17 cellular contexts compared by ENCODE assay signal in the genomic region with DNA sequence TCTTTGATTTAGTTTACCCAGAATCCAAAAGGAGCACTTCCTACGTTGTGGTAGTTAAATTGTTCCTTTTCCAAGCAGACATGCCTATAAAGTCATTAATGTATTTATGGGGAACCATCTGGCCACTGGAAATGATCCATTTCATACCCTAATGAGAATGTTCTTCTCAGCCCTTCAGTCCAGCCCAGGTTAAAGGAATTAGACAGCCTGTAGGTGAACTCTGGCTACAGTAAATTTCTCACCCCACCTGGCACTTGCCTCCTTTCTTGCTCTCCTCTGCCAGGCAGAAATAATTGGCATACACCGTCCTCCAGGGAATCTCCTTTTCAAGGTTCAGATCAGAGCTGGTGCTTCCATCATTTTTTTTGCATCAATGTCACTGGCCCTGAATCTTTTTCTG.
DNase-seq lines count a peak whose midpoint lies in the region; ATAC-seq and TF ChIP-seq lines count a peak whose summit lies in the region.
"Had no signal": no experiment of that assay in that cellular context is flagged by ENCODE, and none has a peak within 500 bp of the region (broad histone marks: within the 10 kb centered on the region; RNA-seq: fewer than 3 reads in every experiment).

No MANE protein-coding gene starts in this region.

- H3K27ac ChIP-seq in left ventricle myocardium inferior (replicated peaks) = peak overlapping the region; percentile 74
- peak overlapping the region; percentile 97 for H3K27ac ChIP-seq in psoas muscle
- H3K27ac ChIP-seq in aorta (ENCODE audit: low read depth in 1 of 2, low read length in 2 of 2) = peak overlapping the region; percentile 75 to 95
- H3K27ac ChIP-seq: SJSA1 had no signal

- H3K4me1 ChIP-seq in left ventricle myocardium inferior = peaks cover 46% of the 10 kb centered on the region
- peaks cover 66% of the 10 kb centered on the region for H3K4me1 ChIP-seq in psoas muscle
- H3K4me1 ChIP-seq in aorta (ENCODE audit: control insufficient read depth in 1 of 2, insufficient read depth in 2 of 2, low read length in 2 of 2) = peaks cover 2 to 8% of the 10 kb centered on the region in 2 donors

- H3K27ac Mint-ChIP-seq in activated naive CD4-positive, alpha-beta T cell treated with anti-CD3 and anti-CD28 coated beads, Interleukin-2, amount 10 ng/mL, durations not matched to agents 7 days and 5 days = no peak overlapping the region

- ATAC-seq in Right ventricle myocardium inferior = no peak
- ATAC-seq in psoas muscle = no peak
- no peak for ATAC-seq in aorta (ENCODE audit: low FRiP score)
- ATAC-seq in GM18498 (IDR thresholded peaks at IDR 0.05; ENCODE audit: unreplicated experiment) = no peak
- ATAC-seq: activated CD4-positive, CD25-positive, alpha-beta regulatory T cell treated with anti-CD3 and anti-CD28 coated beads, Interleukin-2, amount 50 U/mL, for 24 hours had no signal

- intact Hi-C loops in left ventricle myocardium inferior (cut with micrococcal nuclease) (no loop called here), Right ventricle myocardium inferior (cut with DNase I) (no loop called here), psoas muscle (cut with DNase I) (loop anchor here in 1 of 2 donors (5.0 kb wide), 1 partner anchor 119 kb away; a partner anchor contains a TSS), aorta (cut with DNase I) (no loop called here)

- H3K4me3 ChIP-seq in left ventricle myocardium inferior (no peak overlapping the region), psoas muscle (no peak overlapping the region), aorta (ENCODE audit: low read length in 2 of 2) (no peak overlapping the region)
- H3K4me3 ChIP-seq: SJSA1 had no signal

- H3K27me3 Mint-ChIP-seq in activated naive CD4-positive, alpha-beta T cell treated with anti-CD3 and anti-CD28 coated beads, Interleukin-2, amount 10 ng/mL, durations not matched to agents 7 days and 5 days = peaks cover 26% of the 10 kb centered on the region
- H3K27me3 Mint-ChIP-seq: CD4-positive, CD25-positive, alpha-beta regulatory T cell had no signal

- 29 to 44% (median 39%) methylated on average over 2 of the region's 2 CpGs for WGBS in psoas muscle, 3 donors
- 96 to 97% methylated on average over 2 of the region's 2 CpGs for WGBS in aorta, 2 donors

- H3K36me3 Mint-ChIP-seq in activated naive CD4-positive, alpha-beta T cell treated with anti-CD3 and anti-CD28 coated beads, Interleukin-2, amount 10 ng/mL, durations not matched to agents 7 days and 5 days = no peaks in the 10 kb centered on the region
- H3K36me3 Mint-ChIP-seq: CD4-positive, CD25-positive, alpha-beta regulatory T cell had no signal

- H3K27me3 ChIP-seq in left ventricle myocardium inferior (ENCODE audit: low read depth) (no peaks in the 10 kb centered on the region), psoas muscle (ENCODE audit: insufficient read depth in 3 of 3, low read length in 2 of 3) (no peaks in the 10 kb centered on the region), aorta (ENCODE audit: control insufficient read depth in 1 of 2, insufficient read depth in 2 of 2, low read length in 1 of 2) (no peaks in the 10 kb centered on the region)
- H3K27me3 ChIP-seq: SJSA1 had no signal

- DNase-seq in left ventricle myocardium inferior = no peak
- no peak for DNase-seq in Right ventricle myocardium inferior (ENCODE audit: missing footprints)
- peak; percentile 81 for DNase-seq in cerebellar cortex (ENCODE audit: low spot score)
- no peak for DNase-seq in psoas muscle
- no peak for DNase-seq in aorta
- DNase-seq in NCI-H2029 (lab: John Stamatoyannopoulos, UW) = no peak
- DNase-seq in activated naive CD4-positive, alpha-beta T cell treated with anti-CD3 and anti-CD28 coated beads, Interleukin-2, amount 10 ng/mL, durations not matched to agents 7 days and 5 days = no peak
- DNase-seq: ACHN; activated effector memory CD4-positive, alpha-beta T cell treated with Interleukin-2 at 50 U/mL for 16 hours; CD4-positive, CD25-positive, alpha-beta regulatory T cell; NCI-H1436 treated with DMSO at 0.1 percent for 48 hours; NCI-H510A treated with DMSO at 0.1 percent for 48 hours; stimulated activated CD4-positive, alpha-beta T cell treated with anti-CD3 and anti-CD28 coated beads, Interleukin-4, amount 100 ng/mL, for 24 hours; trophoblast cell had no signal

- TF ChIP-seq CTCF in left ventricle myocardium inferior (IDR thresholded peaks at IDR 0.05; ENCODE audit: borderline replicate concordance) (no peak), psoas muscle (IDR thresholded peaks at IDR 0.05) (no peak)

- peaks cover 3% of the 10 kb centered on the region for H3K9me3 Mint-ChIP-seq in activated naive CD4-positive, alpha-beta T cell treated with anti-CD3 and anti-CD28 coated beads, Interleukin-2, amount 10 ng/mL, durations not matched to agents 7 days and 5 days

- H3K4me1 Mint-ChIP-seq in activated naive CD4-positive, alpha-beta T cell treated with anti-CD3 and anti-CD28 coated beads, Interleukin-2, amount 10 ng/mL, durations not matched to agents 7 days and 5 days = peaks cover 29% of the 10 kb centered on the region

- H3K9me3 ChIP-seq in left ventricle myocardium inferior (replicated peaks) = no peaks in the 10 kb centered on the region
- no peaks in the 10 kb centered on the region for H3K9me3 ChIP-seq in psoas muscle
- H3K9me3 ChIP-seq in aorta (ENCODE audit: control insufficient read depth, low read length) = no peaks in the 10 kb centered on the region
- H3K9me3 ChIP-seq: SJSA1 had no signal

- no peaks in the 10 kb centered on the region for H3K36me3 ChIP-seq in left ventricle myocardium inferior
- no peaks in the 10 kb centered on the region for H3K36me3 ChIP-seq in psoas muscle (ENCODE audit: insufficient read depth in 1 of 2, low read depth in 1 of 2)
- peaks cover 0 to 2% of the 10 kb centered on the region in 2 donors for H3K36me3 ChIP-seq in aorta (ENCODE audit: control insufficient read depth in 1 of 2, insufficient read depth in 2 of 2, low read length in 1 of 2)

- no peak overlapping the region for H3K4me3 Mint-ChIP-seq in activated naive CD4-positive, alpha-beta T cell treated with anti-CD3 and anti-CD28 coated beads, Interleukin-2, amount 10 ng/mL, durations not matched to agents 7 days and 5 days
- H3K4me3 Mint-ChIP-seq: CD4-positive, CD25-positive, alpha-beta regulatory T cell had no signal

- CTCF ChIA-PET in activated naive CD4-positive, alpha-beta T cell treated with anti-CD3 and anti-CD28 coated beads, Interleukin-2, amount 10 ng/mL, durations not matched to agents 7 days and 5 days (lab: Charles Lee) = no interaction called here
